ENCODE assay signal across 22 cellular contexts in the genomic region with DNA sequence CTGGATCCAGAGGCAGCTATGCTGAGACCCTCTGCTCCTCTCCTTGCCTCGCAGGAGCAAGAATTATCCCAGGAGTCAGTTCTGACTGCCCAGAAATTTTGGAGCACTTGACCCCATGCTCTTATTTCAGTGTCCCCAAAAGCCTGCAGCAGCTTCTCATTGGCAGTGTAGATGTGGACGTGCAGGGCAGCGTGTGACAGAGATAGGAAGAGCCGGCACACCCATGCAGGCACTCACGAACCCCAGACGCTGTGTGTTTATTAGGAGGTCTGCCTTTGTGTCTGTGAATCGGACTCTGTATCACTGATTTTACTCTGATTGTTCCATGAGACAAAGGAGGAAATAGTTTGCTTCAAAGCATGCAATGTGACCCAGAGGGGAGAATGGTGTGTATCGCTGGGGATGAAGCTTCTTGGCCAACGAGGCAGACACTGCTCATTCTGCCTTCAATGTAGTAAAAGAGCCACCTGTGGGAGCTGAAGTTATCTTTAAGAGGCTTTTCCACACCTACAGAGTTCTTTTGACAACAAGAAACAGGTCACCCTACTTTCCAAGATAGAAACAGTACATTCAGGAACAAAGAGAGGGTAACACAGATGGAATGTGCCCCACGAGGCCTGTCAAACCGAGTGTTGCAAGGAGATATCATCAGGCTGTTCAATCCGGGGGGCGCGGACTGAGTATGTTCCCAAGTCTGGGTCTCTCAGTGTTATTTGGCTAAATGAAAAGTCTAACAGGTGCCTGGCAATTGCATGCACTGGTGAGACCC.
"Had no signal": no experiment of that assay in that cellular context is flagged by ENCODE, and none has a peak within 500 bp of the region (broad histone marks: within the 10 kb centered on the region; RNA-seq: fewer than 3 reads in every experiment).

No MANE protein-coding gene starts in this region.

- H3K9me3 Mint-ChIP-seq: memory B cell; natural killer cell treated with Interleukin-12 subunit alpha and Interleukin-12 subunit beta and Interleukin-15 and Interleukin-18, amount 100 ng/mL, for 72 hours; stimulated activated naive B cell treated with anti-CD40 and anti-IgM and Interleukin-4, amounts not matched to agents 10 μg/mL and 1 μg/mL and 100 μg/mL, for 72 hours; stimulated activated naive CD8-positive, alpha-beta T cell treated with anti-CD3 and anti-CD28 coated beads, Interleukin-15, amount 100 ng/mL, for 72 hours had no signal

- ATAC-seq: left lobe of liver; lower lobe of right lung; natural killer cell treated with Interleukin-12 subunit alpha and Interleukin-12 subunit beta and Interleukin-15 and Interleukin-18, amount 100 ng/mL, for 72 hours; pancreas; sciatic nerve; stimulated activated naive B cell treated with anti-CD40 and anti-IgM and Interleukin-4, amounts not matched to agents 10 μg/mL and 1 μg/mL and 100 μg/mL, for 72 hours; stimulated activated naive CD8-positive, alpha-beta T cell treated with anti-CD3 and anti-CD28 coated beads, Interleukin-15, amount 100 ng/mL, for 72 hours had no signal

- H3K36me3 ChIP-seq: heart left ventricle, lower lobe of right lung, pancreas, spleen, tibial nerve had no signal

- H3K9me3 ChIP-seq: heart left ventricle, lower lobe of right lung, pancreas, spleen, testis, tibial nerve had no signal

- H3K27ac ChIP-seq: coronary artery, heart left ventricle, lower lobe of right lung, pancreas, spleen, testis, tibial nerve had no signal

- H3K27me3 Mint-ChIP-seq: memory B cell; stimulated activated naive B cell treated with anti-CD40 and anti-IgM and Interleukin-4, amounts not matched to agents 10 μg/mL and 1 μg/mL and 100 μg/mL, for 72 hours; stimulated activated naive CD8-positive, alpha-beta T cell treated with anti-CD3 and anti-CD28 coated beads, Interleukin-15, amount 100 ng/mL, for 72 hours had no signal

- DNase-seq: caudate nucleus; effector CD4-positive, alpha-beta T cell; heart left ventricle; hypothalamus; kidney glomerular epithelial cell; lower lobe of right lung; midbrain; pancreas; spleen; stimulated activated CD4-positive, alpha-beta T cell treated with anti-CD3 and anti-CD28 coated beads, Interleukin-15, amount 100 ng/mL, for 24 hours; stimulated activated CD4-positive, alpha-beta T cell treated with anti-CD3 and anti-CD28 coated beads, Interleukin-1b, Interleukin-23, amount 100 ng/mL, for 48 hours; stimulated activated CD4-positive, alpha-beta T cell treated with anti-CD3 and anti-CD28 coated beads, Interleukin-4, amount 100 ng/mL, for 4 hours; stimulated activated naive B cell treated with anti-CD40 and anti-IgM and Interleukin-4, amounts not matched to agents 10 μg/mL and 1 μg/mL and 100 μg/mL, for 72 hours; stimulated activated naive CD8-positive, alpha-beta T cell treated with anti-CD3 and anti-CD28 coated beads, Interleukin-15, amount 100 ng/mL, for 72 hours; testis had no signal

- H3K4me3 Mint-ChIP-seq: memory B cell; natural killer cell treated with Interleukin-12 subunit alpha and Interleukin-12 subunit beta and Interleukin-15 and Interleukin-18, amount 100 ng/mL, for 72 hours; stimulated activated naive B cell treated with anti-CD40 and anti-IgM and Interleukin-4, amounts not matched to agents 10 μg/mL and 1 μg/mL and 100 μg/mL, for 72 hours; stimulated activated naive CD8-positive, alpha-beta T cell treated with anti-CD3 and anti-CD28 coated beads, Interleukin-15, amount 100 ng/mL, for 72 hours had no signal

- H3K36me3 Mint-ChIP-seq: memory B cell; natural killer cell treated with Interleukin-12 subunit alpha and Interleukin-12 subunit beta and Interleukin-15 and Interleukin-18, amount 100 ng/mL, for 72 hours; stimulated activated naive B cell treated with anti-CD40 and anti-IgM and Interleukin-4, amounts not matched to agents 10 μg/mL and 1 μg/mL and 100 μg/mL, for 72 hours had no signal

- H3K27ac Mint-ChIP-seq: memory B cell; natural killer cell treated with Interleukin-12 subunit alpha and Interleukin-12 subunit beta and Interleukin-15 and Interleukin-18, amount 100 ng/mL, for 72 hours; progenitor cell of endocrine pancreas; stimulated activated naive B cell treated with anti-CD40 and anti-IgM and Interleukin-4, amounts not matched to agents 10 μg/mL and 1 μg/mL and 100 μg/mL, for 72 hours; stimulated activated naive CD8-positive, alpha-beta T cell treated with anti-CD3 and anti-CD28 coated beads, Interleukin-15, amount 100 ng/mL, for 72 hours had no signal

- H3K27me3 ChIP-seq: heart left ventricle, pancreas, spleen, testis, tibial nerve had no signal

- H3K4me1 Mint-ChIP-seq: memory B cell; stimulated activated naive B cell treated with anti-CD40 and anti-IgM and Interleukin-4, amounts not matched to agents 10 μg/mL and 1 μg/mL and 100 μg/mL, for 72 hours; stimulated activated naive CD8-positive, alpha-beta T cell treated with anti-CD3 and anti-CD28 coated beads, Interleukin-15, amount 100 ng/mL, for 72 hours had no signal

- H3K4me1 ChIP-seq: lower lobe of right lung, pancreas, spleen, tibial nerve had no signal

- H3K4me3 ChIP-seq: coronary artery, heart left ventricle, lower lobe of right lung, pancreas, spleen, testis, tibial nerve had no signal
